Comparison of ENCODE assay signal across 19 cellular contexts in genomic region chr15:62572797-62573196, GRCh38.
"Had no signal": no experiment of that assay in that cellular context is flagged by ENCODE, and none has a peak within 500 bp of the region (broad histone marks: within the 10 kb centered on the region; RNA-seq: fewer than 3 reads in every experiment).

No MANE protein-coding gene starts in this region.

- H3K4me1 ChIP-seq: prostate gland, uterus had no signal

- H3K27ac ChIP-seq: brain microvascular endothelial cell, coronary artery, prostate gland, right atrium auricular region, skin epidermis, suprapubic skin, transverse colon, uterus had no signal

- H3K36me3 ChIP-seq: brain microvascular endothelial cell, prostate gland, right atrium auricular region, suprapubic skin, transverse colon, uterus had no signal

- H3K4me3 ChIP-seq: coronary artery, prostate gland, right atrium auricular region, skin epidermis, suprapubic skin, transverse colon, uterus had no signal

- DNase-seq: activated CD4-positive, alpha-beta T cell treated with anti-CD3 and anti-CD28 coated beads, Interleukin-2, amount 10 ng/mL, durations not matched to agents 7 days and 5 days; activated CD8-positive, alpha-beta memory T cell treated with anti-CD3 and anti-CD28 coated beads for 24 hours; activated CD8-positive, alpha-beta memory T cell treated with anti-CD3 and anti-CD28 coated beads, Interleukin-2, amount 50 U/mL, for 48 hours; activated effector memory CD4-positive, alpha-beta T cell treated with Interleukin-2 at 50 U/mL for 16 hours; activated naive CD4-positive, alpha-beta T cell treated with anti-CD3 and anti-CD28 coated beads, Interleukin-2, amount 10 ng/mL, durations not matched to agents 7 days and 5 days; activated naive CD8-positive, alpha-beta T cell treated with anti-CD3 and anti-CD28 coated beads, Interleukin-2, amount 50 U/mL, for 24 hours; activated T-cell treated with anti-CD3 and anti-CD28 coated beads, Interleukin-2, amount 50 U/mL, for 48 hours; aorta; brain microvascular endothelial cell; central memory CD4-positive, alpha-beta T cell; T1000; transverse colon; uterus had no signal

- H3K27me3 ChIP-seq: brain microvascular endothelial cell, right atrium auricular region, suprapubic skin, transverse colon, uterus had no signal

- ATAC-seq: activated CD4-positive, CD25-positive, alpha-beta regulatory T cell treated with anti-CD3 and anti-CD28 coated beads, Interleukin-2, amount 50 U/mL, for 24 hours; activated naive CD8-positive, alpha-beta T cell treated with anti-CD3 and anti-CD28 coated beads, Interleukin-2, amount 50 U/mL, for 24 hours had no signal

- H3K9me3 ChIP-seq: prostate gland, right atrium auricular region, suprapubic skin, transverse colon, uterus had no signal
